Comparison of ENCODE assay signal across 10 cellular contexts in genomic region chr1:11720033-11720376, GRCh38. TPM values are rescaled to one million over a fixed set of nuclear protein-coding genes. Genes with fewer than 3 reads are reported as not detected.
DNase-seq lines count a peak whose midpoint lies in the region; ATAC-seq, FAIRE-seq and TF ChIP-seq lines count a peak whose summit lies in the region.
"Had no signal": no experiment of that assay in that cellular context is flagged by ENCODE, and none has a peak within 500 bp of the region (broad histone marks: within the 10 kb centered on the region; RNA-seq: fewer than 3 reads in every experiment).

No MANE protein-coding gene starts in this region.

- TF ChIP-seq CTCF in HepG2 (CRISPR knock-in tag; IDR thresholded peaks at IDR 0.05) (no peak), right lobe of liver (IDR thresholded peaks at IDR 0.05) (no peak)

- H3K4me3 Mint-ChIP-seq in activated CD4-positive, alpha-beta memory T cell treated with anti-CD3 and anti-CD28 coated beads, Interleukin-2, amount 10 ng/mL, durations not matched to agents 7 days and 5 days, result peak overlapping the region; percentile 56

- H3K9ac ChIP-seq in HepG2 (ENCODE audit: insufficient read depth, low read depth, low read length) (no peak overlapping the region), iPS-18a (ENCODE audit: low read length) (no peak overlapping the region)

- peak overlapping the region; percentile 85 for H3K27ac Mint-ChIP-seq in activated CD4-positive, alpha-beta memory T cell treated with anti-CD3 and anti-CD28 coated beads, Interleukin-2, amount 10 ng/mL, durations not matched to agents 7 days and 5 days

- H4K20me1 ChIP-seq in HepG2 (ENCODE audit: insufficient read depth, low read length), result no peaks in the 10 kb centered on the region

- no peak for TF ChIP-seq POLR2A in HepG2 (IDR thresholded peaks at IDR 0.05; ENCODE audit: insufficient read depth in 1 of 2, low read depth in 2 of 2, low read length in 2 of 2)
- TF ChIP-seq POLR2A in right lobe of liver (IDR thresholded peaks at IDR 0.05), result no peak

- in situ Hi-C loops in HepG2 (cut with HindIII; ENCODE audit: extremely low pct_ligation_motif_present, low pct_unique_long_range_greater_than_20kb), result no loop called here

- TF ChIP-seq EP300 in HepG2 (IDR thresholded peaks at IDR 0.05; ENCODE audit: low read depth in 2 of 2, low read length in 2 of 2) (no peak), HepG2 (CRISPR knock-in tag; IDR thresholded peaks at IDR 0.05; ENCODE audit: borderline replicate concordance) (no peak)

- peaks cover 11% of the 10 kb centered on the region for H3K4me1 ChIP-seq in HepG2 (ENCODE audit: insufficient read depth, low read length)
- peaks cover 0 to 4% (median 0%) of the 10 kb centered on the region in 4 donors for H3K4me1 ChIP-seq in right lobe of liver
- no peaks in the 10 kb centered on the region for H3K4me1 ChIP-seq in iPS-18a (ENCODE audit: control insufficient read depth, low read depth, low read length)

- no peak for FAIRE-seq in HepG2 (lab: Jason Lieb, UNC)
- FAIRE-seq: bronchial epithelial cell had no signal

- H3K4me1 Mint-ChIP-seq in activated CD4-positive, alpha-beta memory T cell treated with anti-CD3 and anti-CD28 coated beads, Interleukin-2, amount 10 ng/mL, durations not matched to agents 7 days and 5 days, result peaks cover 24% of the 10 kb centered on the region

- ATAC-seq in HepG2 (no peak), right lobe of liver (no peak), GM21367 (IDR thresholded peaks at IDR 0.05; ENCODE audit: unreplicated experiment) (no peak)

- peaks cover 9% of the 10 kb centered on the region for H3K27me3 Mint-ChIP-seq in activated CD4-positive, alpha-beta memory T cell treated with anti-CD3 and anti-CD28 coated beads, Interleukin-2, amount 10 ng/mL, durations not matched to agents 7 days and 5 days

- no peak overlapping the region for H2AFZ ChIP-seq in HepG2 (ENCODE audit: low read length)

- no peak for TF ChIP-seq RAD21 in HepG2 (CRISPR knock-in tag; IDR thresholded peaks at IDR 0.05)

- DNase-seq in HepG2 (ENCODE audit: low spot score), result no peak
- DNase-seq in right lobe of liver, result no peak
- DNase-seq in activated CD4-positive, alpha-beta memory T cell treated with anti-CD3 and anti-CD28 coated beads, Interleukin-2, amount 10 ng/mL, durations not matched to agents 7 days and 5 days, result no peak
- DNase-seq in NCI-H2107 treated with DMSO at 0.1 percent for 48 hours (lab: John Stamatoyannopoulos, UW; ENCODE audit: unreplicated experiment), result no peak
- no peak for DNase-seq in kidney tubule cell (ENCODE audit: low spot score)
- DNase-seq in NCI-H510A treated with DMSO at 0.1 percent for 48 hours (lab: John Stamatoyannopoulos, UW), result no peak

- H3K4me3 ChIP-seq in HepG2 (replicated peaks in 1 of 3; ENCODE audit: insufficient read depth in 1 of 3, low read depth in 2 of 3, low read length in 3 of 3), result peak overlapping the region in 1 of 3 experiments; percentile 72; a peak in 1 of 6 replicates
- no peak overlapping the region for H3K4me3 ChIP-seq in right lobe of liver
- peak overlapping the region; percentile 46 for H3K4me3 ChIP-seq in iPS-18a (ENCODE audit: low read length)

- H3K79me2 ChIP-seq in HepG2 (ENCODE audit: insufficient read depth, low read length), result no peaks in the 10 kb centered on the region

- H3K36me3 Mint-ChIP-seq in activated CD4-positive, alpha-beta memory T cell treated with anti-CD3 and anti-CD28 coated beads, Interleukin-2, amount 10 ng/mL, durations not matched to agents 7 days and 5 days (ENCODE audit: low read depth), result no peaks in the 10 kb centered on the region

- H3K27me3 ChIP-seq in HepG2 (ENCODE audit: control insufficient read depth in 1 of 2, insufficient read depth in 2 of 2, low read length in 2 of 2) (peaks cover 8 to 40% of the 10 kb centered on the region in 2 experiments; a peak in 4 of 5 replicates), right lobe of liver (no peaks in the 10 kb centered on the region), iPS-18a (ENCODE audit: control insufficient read depth, insufficient read depth, low read length) (no peaks in the 10 kb centered on the region)

- BruUV-seq in HepG2 (replicated peaks; lab: Mats Ljungman, UMichigan), result no TSS peak

- intact Hi-C loops in HepG2 (cut with micrococcal nuclease; ENCODE audit: unreplicated experiment), result no loop called here
- intact Hi-C loops in right lobe of liver (cut with DNase I), result loop anchor here in 1 of 2 donors (5.0 kb wide), 1 partner anchor 68 kb away; the partner anchor contains the start of genes FBXO2 and FBXO44

- H3K9me3 Mint-ChIP-seq in activated CD4-positive, alpha-beta memory T cell treated with anti-CD3 and anti-CD28 coated beads, Interleukin-2, amount 10 ng/mL, durations not matched to agents 7 days and 5 days, result no peaks in the 10 kb centered on the region

- CTCF ChIA-PET in HepG2 (lab: Yijun Ruan, JAX; ENCODE audit: low intra/inter-chr PET ratio, low total read pairs), result interaction anchor here (0.7 to 1.8 kb wide), 4 partner anchors 56 to 241 kb away, joined by 3 to 15 read pairs (median 6); partner anchors contain the start of genes DISP3 and FBXO6
- CTCF ChIA-PET in activated CD4-positive, alpha-beta memory T cell treated with anti-CD3 and anti-CD28 coated beads, Interleukin-2, amount 10 ng/mL, durations not matched to agents 7 days and 5 days (lab: Charles Lee), result interaction anchor here (0.5 to 6.2 kb wide), 34 partner anchors 9 to 682 kb away, joined by 3 to 96 read pairs (median 4); partner anchors contain the start of genes AGTRAP, DISP3, DRAXIN and FBXO2

- H3K27ac ChIP-seq in HepG2 (ENCODE audit: extremely low read length, insufficient read depth, low read length) (no peak overlapping the region), right lobe of liver (no peak overlapping the region), iPS-18a (ENCODE audit: low read length) (no peak overlapping the region)

- H3K9me3 ChIP-seq in HepG2 (ENCODE audit: low read length) (no peaks in the 10 kb centered on the region), right lobe of liver (no peaks in the 10 kb centered on the region), iPS-18a (ENCODE audit: control insufficient read depth, low read depth, low read length) (no peaks in the 10 kb centered on the region)

- peak overlapping the region; percentile 95 for H3K4me2 ChIP-seq in HepG2 (ENCODE audit: low read depth, low read length)

- 35% methylated on average over 7 of the region's 12 CpGs for WGBS in HepG2 (ENCODE audit: low lambda C conversion rate)
- WGBS in right lobe of liver (ENCODE audit: insufficient coverage, low coverage, low lambda C conversion rate, missing lambda C conversion rate), result 55% methylated on average over 6 of the region's 12 CpGs

- POLR2A ChIA-PET in HepG2 (lab: Yijun Ruan, JAX), result interaction anchor here (1.5 to 2.1 kb wide), 5 partner anchors 12 to 67 kb away, joined by 4 to 9 read pairs (median 7); partner anchors contain the start of genes AGTRAP and FBXO6
- POLR2A ChIA-PET in activated CD4-positive, alpha-beta memory T cell treated with anti-CD3 and anti-CD28 coated beads, Interleukin-2, amount 10 ng/mL, durations not matched to agents 7 days and 5 days (lab: Charles Lee), result interaction anchor here (0.9 to 2.4 kb wide), 22 partner anchors 8 to 190 kb away, joined by 3 to 47 read pairs (median 5); partner anchors contain the start of genes AGTRAP, FBXO2, FBXO44 and FBXO6

- H3K36me3 ChIP-seq in HepG2 (replicated peaks in 1 of 2; ENCODE audit: control insufficient read depth in 1 of 2, insufficient read depth in 2 of 2, low read length in 2 of 2), result no peaks in the 10 kb centered on the region
- no peaks in the 10 kb centered on the region for H3K36me3 ChIP-seq in right lobe of liver
- peaks cover 6% of the 10 kb centered on the region for H3K36me3 ChIP-seq in iPS-18a (ENCODE audit: control insufficient read depth, low read depth, low read length)

RNA-seq across cellular contexts. Expression of gene AGTRAP, which starts 15.9 kb away (rescaled TPM):
- total RNA-seq in HepG2 (2016; rRNA removed; fragmentation: Illumina TruSeq; extraction: Trizol) (15.7 and 32.0 TPM in 2 replicates), right lobe of liver (10 to 100 TPM in 3 of 6 experiments, 1 to 10 TPM in 3; 6.4 to 20.5 (median 11.4) TPM)
- total RNA-seq in HepG2 (2016; cell fraction: cytosol; rRNA removed; fragmentation: Illumina TruSeq; extraction: Trizol; ENCODE audit: low read depth), result 18.6 and 25.8 TPM in 2 replicates
- total RNA-seq in HepG2 (2016; cell fraction: insoluble cytoplasmic fraction; rRNA removed; fragmentation: Illumina TruSeq; extraction: Trizol), result 15.6 and 33.2 TPM in 2 replicates
- total RNA-seq in HepG2 (2016; cell fraction: membrane; rRNA removed; fragmentation: Illumina TruSeq; extraction: Trizol), result 23.1 and 27.7 TPM in 2 replicates
- total RNA-seq in HepG2 (2016; cell fraction: nucleus; rRNA removed; fragmentation: Illumina TruSeq; extraction: Trizol), result 23.8 and 30.7 TPM in 2 replicates
- polyA plus RNA-seq in HepG2 (2011; rRNA removed), result 28.3 and 35.4 TPM in 2 replicates
- polyA plus RNA-seq in HepG2 (2011; cell fraction: cytosol; rRNA removed), result 29.2 and 46.7 TPM in 2 replicates
- 39.3 TPM in 2 replicates for polyA plus RNA-seq in HepG2 (2011; cell fraction: nucleus; rRNA removed)
- polyA plus RNA-seq in HepG2 (2012), result 22.4 and 25.3 TPM in 2 replicates
- polyA plus RNA-seq in HepG2 (2016; cell fraction: cytosol; fragmentation: Illumina TruSeq; extraction: Trizol; ENCODE audit: low read depth), result 25.0 and 27.3 TPM in 2 replicates
- 15.8 and 17.2 TPM in 2 replicates for polyA plus RNA-seq in HepG2 (2016; cell fraction: insoluble cytoplasmic fraction; fragmentation: Illumina TruSeq; extraction: Trizol; ENCODE audit: low read depth)
- 26.4 and 29.2 TPM in 2 replicates for polyA plus RNA-seq in HepG2 (2016; cell fraction: membrane; fragmentation: Illumina TruSeq; extraction: Trizol; ENCODE audit: low read depth)
- 49.1 and 50.0 TPM in 2 replicates for polyA plus RNA-seq in HepG2 (2016; cell fraction: nucleus; fragmentation: Illumina TruSeq; extraction: Trizol; ENCODE audit: insufficient read depth, low read depth)
- polyA minus RNA-seq in HepG2 (2011; rRNA and poly(A)+ RNA removed; ENCODE audit: low replicate concordance), result 34.5 and 53.9 TPM in 2 replicates
- 15.4 and 16.0 TPM in 2 replicates for polyA minus RNA-seq in HepG2 (2011; cell fraction: cytosol; rRNA and poly(A)+ RNA removed)
- 8.0 and 8.6 TPM in 2 replicates for polyA minus RNA-seq in HepG2 (2011; cell fraction: nucleus; rRNA and poly(A)+ RNA removed)
- 10 to 100 TPM; 52.7 to 57.3 TPM for total RNA-seq in activated CD4-positive, alpha-beta memory T cell treated with anti-CD3 and anti-CD28 coated beads, Interleukin-2, amount 10 ng/mL, durations not matched to agents 7 days and 5 days

RNA-seq across cellular contexts. Expression of gene DRAXIN, which starts 28.5 kb away (rescaled TPM):
- total RNA-seq in HepG2 (2016; rRNA removed; fragmentation: Illumina TruSeq; extraction: Trizol) (0.02 TPM in 1 of 2 replicates, not detected in the other), right lobe of liver (not detected)
- total RNA-seq in HepG2 (2016; cell fraction: cytosol; rRNA removed; fragmentation: Illumina TruSeq; extraction: Trizol; ENCODE audit: low read depth), result not detected in 2 replicates
- total RNA-seq in HepG2 (2016; cell fraction: insoluble cytoplasmic fraction; rRNA removed; fragmentation: Illumina TruSeq; extraction: Trizol), result 0.02 TPM in 1 of 2 replicates, not detected in the other
- not detected in 2 replicates for total RNA-seq in HepG2 (2016; cell fraction: membrane; rRNA removed; fragmentation: Illumina TruSeq; extraction: Trizol)
- not detected in 2 replicates for total RNA-seq in HepG2 (2016; cell fraction: nucleus; rRNA removed; fragmentation: Illumina TruSeq; extraction: Trizol)
- not detected in 2 replicates for polyA plus RNA-seq in HepG2 (2011; rRNA removed)
- polyA plus RNA-seq in HepG2 (2011; cell fraction: cytosol; rRNA removed), result under 0.01 TPM in 1 of 2 replicates, not detected in the other
- not detected in 2 replicates for polyA plus RNA-seq in HepG2 (2011; cell fraction: nucleus; rRNA removed)
- polyA plus RNA-seq in HepG2 (2012), result not detected in 2 replicates
- polyA plus RNA-seq in HepG2 (2016; cell fraction: cytosol; fragmentation: Illumina TruSeq; extraction: Trizol; ENCODE audit: low read depth), result not detected in 2 replicates
- polyA plus RNA-seq in HepG2 (2016; cell fraction: insoluble cytoplasmic fraction; fragmentation: Illumina TruSeq; extraction: Trizol; ENCODE audit: low read depth), result not detected in 2 replicates
- polyA plus RNA-seq in HepG2 (2016; cell fraction: membrane; fragmentation: Illumina TruSeq; extraction: Trizol; ENCODE audit: low read depth), result not detected in 2 replicates
- polyA plus RNA-seq in HepG2 (2016; cell fraction: nucleus; fragmentation: Illumina TruSeq; extraction: Trizol; ENCODE audit: insufficient read depth, low read depth), result 0.05 TPM in 1 of 2 replicates, not detected in the other
- 0.09 and 0.10 TPM in 2 replicates for polyA minus RNA-seq in HepG2 (2011; rRNA and poly(A)+ RNA removed; ENCODE audit: low replicate concordance)
- polyA minus RNA-seq in HepG2 (2011; cell fraction: cytosol; rRNA and poly(A)+ RNA removed), result not detected in 2 replicates
- polyA minus RNA-seq in HepG2 (2011; cell fraction: nucleus; rRNA and poly(A)+ RNA removed), result not detected in 2 replicates
- under 1 TPM; 0.60 TPM for total RNA-seq in activated CD4-positive, alpha-beta memory T cell treated with anti-CD3 and anti-CD28 coated beads, Interleukin-2, amount 10 ng/mL, durations not matched to agents 7 days and 5 days
- total RNA-seq: bronchial epithelial cell had no signal

RNA-seq across cellular contexts. Expression of gene MAD2L2, which starts 39.1 kb away (rescaled TPM):
- total RNA-seq in HepG2 (2016; rRNA removed; fragmentation: Illumina TruSeq; extraction: Trizol), result 37.6 and 53.8 TPM in 2 replicates
- 164 and 195 TPM in 2 replicates for total RNA-seq in HepG2 (2016; cell fraction: cytosol; rRNA removed; fragmentation: Illumina TruSeq; extraction: Trizol; ENCODE audit: low read depth)
- total RNA-seq in HepG2 (2016; cell fraction: insoluble cytoplasmic fraction; rRNA removed; fragmentation: Illumina TruSeq; extraction: Trizol), result 34.8 and 55.0 TPM in 2 replicates
- 127 and 152 TPM in 2 replicates for total RNA-seq in HepG2 (2016; cell fraction: membrane; rRNA removed; fragmentation: Illumina TruSeq; extraction: Trizol)
- total RNA-seq in HepG2 (2016; cell fraction: nucleus; rRNA removed; fragmentation: Illumina TruSeq; extraction: Trizol), result 28.6 and 32.6 TPM in 2 replicates
- 51.8 and 53.0 TPM in 2 replicates for polyA plus RNA-seq in HepG2 (2011; rRNA removed)
- polyA plus RNA-seq in HepG2 (2011; cell fraction: cytosol; rRNA removed), result 56.2 and 86.8 TPM in 2 replicates
- polyA plus RNA-seq in HepG2 (2011; cell fraction: nucleus; rRNA removed), result 69.0 and 73.0 TPM in 2 replicates
- 33.6 and 38.0 TPM in 2 replicates for polyA plus RNA-seq in HepG2 (2012)
- polyA plus RNA-seq in HepG2 (2016; cell fraction: cytosol; fragmentation: Illumina TruSeq; extraction: Trizol; ENCODE audit: low read depth), result 231 and 260 TPM in 2 replicates
- 43.5 and 51.8 TPM in 2 replicates for polyA plus RNA-seq in HepG2 (2016; cell fraction: insoluble cytoplasmic fraction; fragmentation: Illumina TruSeq; extraction: Trizol; ENCODE audit: low read depth)
- 147 and 163 TPM in 2 replicates for polyA plus RNA-seq in HepG2 (2016; cell fraction: membrane; fragmentation: Illumina TruSeq; extraction: Trizol; ENCODE audit: low read depth)
- 60.5 and 63.4 TPM in 2 replicates for polyA plus RNA-seq in HepG2 (2016; cell fraction: nucleus; fragmentation: Illumina TruSeq; extraction: Trizol; ENCODE audit: insufficient read depth, low read depth)
- 65.7 and 126 TPM in 2 replicates for polyA minus RNA-seq in HepG2 (2011; rRNA and poly(A)+ RNA removed; ENCODE audit: low replicate concordance)
- 20.8 and 24.6 TPM in 2 replicates for polyA minus RNA-seq in HepG2 (2011; cell fraction: cytosol; rRNA and poly(A)+ RNA removed)
- polyA minus RNA-seq in HepG2 (2011; cell fraction: nucleus; rRNA and poly(A)+ RNA removed), result 15.5 and 18.3 TPM in 2 replicates
- total RNA-seq in right lobe of liver, result 10 to 100 TPM; 18.0 to 66.4 (median 29.7) TPM
- total RNA-seq in activated CD4-positive, alpha-beta memory T cell treated with anti-CD3 and anti-CD28 coated beads, Interleukin-2, amount 10 ng/mL, durations not matched to agents 7 days and 5 days, result 10 to 100 TPM; 59.2 to 63.1 TPM

RNA-seq across cellular contexts. Expression of gene C1orf167, which starts 42.0 kb away (rescaled TPM):
- total RNA-seq in HepG2 (2016; rRNA removed; fragmentation: Illumina TruSeq; extraction: Trizol) (not detected in 2 replicates), right lobe of liver (not detected)
- not detected in 2 replicates for total RNA-seq in HepG2 (2016; cell fraction: cytosol; rRNA removed; fragmentation: Illumina TruSeq; extraction: Trizol; ENCODE audit: low read depth)
- total RNA-seq in HepG2 (2016; cell fraction: insoluble cytoplasmic fraction; rRNA removed; fragmentation: Illumina TruSeq; extraction: Trizol), result not detected in 2 replicates
- total RNA-seq in HepG2 (2016; cell fraction: membrane; rRNA removed; fragmentation: Illumina TruSeq; extraction: Trizol), result not detected in 2 replicates
- not detected in 2 replicates for total RNA-seq in HepG2 (2016; cell fraction: nucleus; rRNA removed; fragmentation: Illumina TruSeq; extraction: Trizol)
- polyA plus RNA-seq in HepG2 (2011; rRNA removed), result not detected in 2 replicates
- polyA plus RNA-seq in HepG2 (2011; cell fraction: cytosol; rRNA removed), result not detected in 2 replicates
- polyA plus RNA-seq in HepG2 (2011; cell fraction: nucleus; rRNA removed), result 0.19 TPM in 1 of 2 replicates, not detected in the other
- polyA plus RNA-seq in HepG2 (2012), result 0.72 TPM in 1 of 2 replicates, not detected in the other
- polyA plus RNA-seq in HepG2 (2016; cell fraction: cytosol; fragmentation: Illumina TruSeq; extraction: Trizol; ENCODE audit: low read depth), result not detected in 2 replicates
- not detected in 2 replicates for polyA plus RNA-seq in HepG2 (2016; cell fraction: insoluble cytoplasmic fraction; fragmentation: Illumina TruSeq; extraction: Trizol; ENCODE audit: low read depth)
- polyA plus RNA-seq in HepG2 (2016; cell fraction: membrane; fragmentation: Illumina TruSeq; extraction: Trizol; ENCODE audit: low read depth), result not detected in 2 replicates
- not detected in 2 replicates for polyA plus RNA-seq in HepG2 (2016; cell fraction: nucleus; fragmentation: Illumina TruSeq; extraction: Trizol; ENCODE audit: insufficient read depth, low read depth)
- polyA minus RNA-seq in HepG2 (2011; rRNA and poly(A)+ RNA removed; ENCODE audit: low replicate concordance), result not detected in 2 replicates
- polyA minus RNA-seq in HepG2 (2011; cell fraction: cytosol; rRNA and poly(A)+ RNA removed), result not detected in 2 replicates
- polyA minus RNA-seq in HepG2 (2011; cell fraction: nucleus; rRNA and poly(A)+ RNA removed), result not detected in 2 replicates
- under 1 TPM in 1 of 2 experiments, not detected in 1; 0.25 TPM for total RNA-seq in activated CD4-positive, alpha-beta memory T cell treated with anti-CD3 and anti-CD28 coated beads, Interleukin-2, amount 10 ng/mL, durations not matched to agents 7 days and 5 days
- total RNA-seq: bronchial epithelial cell, left colon had no signal

RNA-seq across cellular contexts. Expression of gene FBXO6, which starts 56.0 kb away (rescaled TPM):
- total RNA-seq in HepG2 (2016; rRNA removed; fragmentation: Illumina TruSeq; extraction: Trizol), result 10.0 and 10.7 TPM in 2 replicates
- 21.0 and 25.0 TPM in 2 replicates for total RNA-seq in HepG2 (2016; cell fraction: cytosol; rRNA removed; fragmentation: Illumina TruSeq; extraction: Trizol; ENCODE audit: low read depth)
- total RNA-seq in HepG2 (2016; cell fraction: insoluble cytoplasmic fraction; rRNA removed; fragmentation: Illumina TruSeq; extraction: Trizol), result 8.7 and 9.5 TPM in 2 replicates
- total RNA-seq in HepG2 (2016; cell fraction: membrane; rRNA removed; fragmentation: Illumina TruSeq; extraction: Trizol), result 20.2 and 24.8 TPM in 2 replicates
- 4.0 and 5.2 TPM in 2 replicates for total RNA-seq in HepG2 (2016; cell fraction: nucleus; rRNA removed; fragmentation: Illumina TruSeq; extraction: Trizol)
- 8.0 and 8.1 TPM in 2 replicates for polyA plus RNA-seq in HepG2 (2011; rRNA removed)
- polyA plus RNA-seq in HepG2 (2011; cell fraction: cytosol; rRNA removed), result 7.1 and 10.5 TPM in 2 replicates
- polyA plus RNA-seq in HepG2 (2011; cell fraction: nucleus; rRNA removed), result 3.5 and 4.5 TPM in 2 replicates
- 2.1 and 2.9 TPM in 2 replicates for polyA plus RNA-seq in HepG2 (2012)
- polyA plus RNA-seq in HepG2 (2016; cell fraction: cytosol; fragmentation: Illumina TruSeq; extraction: Trizol; ENCODE audit: low read depth), result 34.0 and 38.4 TPM in 2 replicates
- 11.8 and 12.6 TPM in 2 replicates for polyA plus RNA-seq in HepG2 (2016; cell fraction: insoluble cytoplasmic fraction; fragmentation: Illumina TruSeq; extraction: Trizol; ENCODE audit: low read depth)
- polyA plus RNA-seq in HepG2 (2016; cell fraction: membrane; fragmentation: Illumina TruSeq; extraction: Trizol; ENCODE audit: low read depth), result 23.7 and 27.8 TPM in 2 replicates
- polyA plus RNA-seq in HepG2 (2016; cell fraction: nucleus; fragmentation: Illumina TruSeq; extraction: Trizol; ENCODE audit: insufficient read depth, low read depth), result 9.0 and 9.5 TPM in 2 replicates
- polyA minus RNA-seq in HepG2 (2011; rRNA and poly(A)+ RNA removed; ENCODE audit: low replicate concordance), result 3.3 and 10.2 TPM in 2 replicates
- polyA minus RNA-seq in HepG2 (2011; cell fraction: cytosol; rRNA and poly(A)+ RNA removed), result 2.5 and 3.6 TPM in 2 replicates
- 0.64 and 1.1 TPM in 2 replicates for polyA minus RNA-seq in HepG2 (2011; cell fraction: nucleus; rRNA and poly(A)+ RNA removed)
- total RNA-seq in right lobe of liver, result 10 to 100 TPM in 4 of 6 experiments, 1 to 10 TPM in 2; 7.0 to 21.1 (median 11.5) TPM
- 10 to 100 TPM; 37.1 to 37.7 TPM for total RNA-seq in activated CD4-positive, alpha-beta memory T cell treated with anti-CD3 and anti-CD28 coated beads, Interleukin-2, amount 10 ng/mL, durations not matched to agents 7 days and 5 days
